ENCODE assay signal across 1 cellular context in the genomic region with DNA sequence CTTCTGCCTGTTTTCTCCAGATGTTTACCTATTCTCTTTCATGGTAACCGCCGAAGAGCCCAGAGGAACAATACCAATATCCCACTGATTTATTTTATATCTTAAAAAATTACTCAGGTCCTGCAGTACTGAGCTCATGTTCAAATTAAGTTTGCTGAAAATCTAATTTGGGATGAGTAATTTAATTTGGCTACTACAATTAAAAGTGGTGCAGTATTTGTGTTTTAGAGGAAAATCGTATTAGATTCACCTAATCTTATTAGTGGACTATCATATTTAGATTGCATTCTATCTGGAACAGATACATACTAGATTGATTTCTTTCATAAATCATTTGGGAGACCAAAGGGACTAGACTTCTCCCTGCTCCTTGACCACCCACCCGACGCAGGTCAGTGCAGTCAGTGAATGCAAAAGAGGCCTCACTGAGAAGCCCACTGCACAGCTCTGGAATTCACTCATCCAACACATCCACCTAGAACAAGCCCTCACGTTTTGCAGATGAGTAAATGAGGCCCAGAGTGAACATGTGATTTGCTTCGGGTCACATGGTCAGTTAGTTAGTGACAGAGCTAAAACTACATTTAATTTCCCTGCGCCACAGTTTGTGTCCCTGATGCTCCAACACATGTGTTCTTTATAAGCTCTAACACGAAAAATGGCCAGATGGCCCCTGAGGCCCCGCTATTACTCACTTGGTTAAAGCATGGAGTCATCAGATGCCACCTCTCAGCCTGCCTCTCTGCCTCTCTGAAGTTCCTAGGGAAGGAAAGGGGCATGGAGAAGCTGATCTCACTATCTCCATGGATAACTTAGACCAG.
TF ChIP-seq lines count a peak whose summit lies in the region.

No MANE protein-coding gene starts in this region.

TF ChIP-seq in IMR-90, 13 proteins besides CTCF, POLR2A, EP300 and RAD21:
- TF ChIP-seq NFE2L2 (IDR thresholded peaks at IDR 0.05; ENCODE audit: low read depth, low read length) (no peak), CEBPB (IDR thresholded peaks at IDR 0.05; ENCODE audit: low read depth, low read length) (no peak), SMC3 (IDR thresholded peaks at IDR 0.05; ENCODE audit: low read depth, low read length) (no peak), RFX5 (IDR thresholded peaks at IDR 0.05; ENCODE audit: low read depth, low read length) (no peak), MXI1 (IDR thresholded peaks at IDR 0.05; ENCODE audit: borderline replicate concordance, low read depth, low read length) (no peak), FOS (IDR thresholded peaks at IDR 0.05; ENCODE audit: low read depth, low read length) (no peak)
- TF ChIP-seq, protein P1, sequence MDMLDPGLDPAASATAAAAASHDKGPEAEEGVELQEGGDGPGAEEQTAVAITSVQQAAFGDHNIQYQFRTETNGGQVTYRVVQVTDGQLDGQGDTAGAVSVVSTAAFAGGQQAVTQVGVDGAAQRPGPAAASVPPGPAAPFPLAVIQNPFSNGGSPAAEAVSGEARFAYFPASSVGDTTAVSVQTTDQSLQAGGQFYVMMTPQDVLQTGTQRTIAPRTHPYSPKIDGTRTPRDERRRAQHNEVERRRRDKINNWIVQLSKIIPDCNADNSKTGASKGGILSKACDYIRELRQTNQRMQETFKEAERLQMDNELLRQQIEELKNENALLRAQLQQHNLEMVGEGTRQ (IDR thresholded peaks at IDR 0.05; ENCODE audit: low read depth, low read length), result peak; percentile 42; the same call in 1 of the 2 replicates
- TF ChIP-seq, protein P2, sequence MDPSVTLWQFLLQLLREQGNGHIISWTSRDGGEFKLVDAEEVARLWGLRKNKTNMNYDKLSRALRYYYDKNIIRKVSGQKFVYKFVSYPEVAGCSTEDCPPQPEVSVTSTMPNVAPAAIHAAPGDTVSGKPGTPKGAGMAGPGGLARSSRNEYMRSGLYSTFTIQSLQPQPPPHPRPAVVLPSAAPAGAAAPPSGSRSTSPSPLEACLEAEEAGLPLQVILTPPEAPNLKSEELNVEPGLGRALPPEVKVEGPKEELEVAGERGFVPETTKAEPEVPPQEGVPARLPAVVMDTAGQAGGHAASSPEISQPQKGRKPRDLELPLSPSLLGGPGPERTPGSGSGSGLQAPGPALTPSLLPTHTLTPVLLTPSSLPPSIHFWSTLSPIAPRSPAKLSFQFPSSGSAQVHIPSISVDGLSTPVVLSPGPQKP (IDR thresholded peaks at IDR 0.05; ENCODE audit: borderline replicate concordance, low read depth, low read length), result no peak
